17 cellular contexts compared by ENCODE assay signal in genomic region chr10:3527144-3527543, GRCh38.
DNase-seq lines count a peak whose midpoint lies in the region; ATAC-seq and TF ChIP-seq lines count a peak whose summit lies in the region.
"Had no signal": no experiment of that assay in that cellular context is flagged by ENCODE, and none has a peak within 500 bp of the region (broad histone marks: within the 10 kb centered on the region; RNA-seq: fewer than 3 reads in every experiment).

No MANE protein-coding gene starts in this region.

- H3K4me3 ChIP-seq in AG09309 (ENCODE audit: control insufficient read depth, low read depth, low read length) (no peak overlapping the region), esophagus squamous epithelium (no peak overlapping the region), sigmoid colon (no peak overlapping the region)
- H3K4me3 ChIP-seq: lung had no signal

- ATAC-seq in GM19397 (IDR thresholded peaks at IDR 0.05; ENCODE audit: unreplicated experiment), result no peak
- ATAC-seq: CD8-positive, alpha-beta T cell had no signal

- no peaks in the 10 kb centered on the region for H3K27me3 ChIP-seq in esophagus squamous epithelium
- no peaks in the 10 kb centered on the region for H3K27me3 ChIP-seq in sigmoid colon
- H3K27me3 ChIP-seq: neutrophil had no signal

- no peaks in the 10 kb centered on the region for H3K9me3 ChIP-seq in esophagus squamous epithelium
- H3K9me3 ChIP-seq in sigmoid colon, result no peaks in the 10 kb centered on the region
- H3K9me3 ChIP-seq: neutrophil had no signal

- intact Hi-C loops in esophagus squamous epithelium (cut with DNase I), result no loop called here
- intact Hi-C loops in sigmoid colon (cut with DNase I), result loop anchor here (10.0 kb wide), 2 partner anchors 218 to 232 kb away; no protein-coding TSS in a partner anchor

- H3K4me1 ChIP-seq in esophagus squamous epithelium (peaks cover 0 to 48% (median 17%) of the 10 kb centered on the region in 3 donors), sigmoid colon (peaks cover 0 to 38% (median 21%) of the 10 kb centered on the region in 4 donors)

- TF ChIP-seq EP300 in sigmoid colon (IDR thresholded peaks at IDR 0.05), result no peak

- DNase-seq in AG09309 (ENCODE audit: low read depth) (peak; percentile 48), MV-4-11 (lab: John Stamatoyannopoulos, UW) (peak; percentile 70), esophagus squamous epithelium (lab: John Stamatoyannopoulos, UW) (no peak), sigmoid colon (no peak), erythroblast (lab: John Stamatoyannopoulos, UW) (no peak)
- no peak for DNase-seq in activated T-cell treated with anti-CD3 and anti-CD28 coated beads, Interleukin-2, amount 50 U/mL, for 1 hour
- DNase-seq in activated CD4-positive, alpha-beta T cell treated with anti-CD3 and anti-CD28 coated beads for 4 hours, result no peak
- DNase-seq: activated CD4-positive, alpha-beta T cell treated with anti-CD3 and anti-CD28 coated beads, Interleukin-2, amount 50 U/mL, for 48 hours; CD8-positive, alpha-beta T cell; GDM1; head of caudate nucleus; NCI-H1105; NCI-H526 treated with DMSO at 0.1 percent for 48 hours; stimulated activated CD4-positive, alpha-beta T cell treated with anti-CD3 and anti-CD28 coated beads, Interleukin-2, amount 100 ng/mL, for 24 hours had no signal

- TF ChIP-seq CTCF in AG09309 (IDR thresholded peaks at IDR 0.05; ENCODE audit: control insufficient read depth, insufficient read depth, low read depth, low read length, missing control alignments), result no peak
- no peak for TF ChIP-seq CTCF in esophagus squamous epithelium (IDR thresholded peaks at IDR 0.05)
- no peak for TF ChIP-seq CTCF in sigmoid colon (IDR thresholded peaks at IDR 0.05)

- 62 to 82% methylated on average over 1 of the region's 1 CpG for WGBS in esophagus squamous epithelium, 2 donors
- WGBS in sigmoid colon, 2 donors, result 71 to 84% methylated on average over 1 of the region's 1 CpG

- H3K36me3 ChIP-seq in esophagus squamous epithelium (no peaks in the 10 kb centered on the region), sigmoid colon (no peaks in the 10 kb centered on the region)
- H3K36me3 ChIP-seq: neutrophil had no signal

- TF ChIP-seq POLR2A in esophagus squamous epithelium (IDR thresholded peaks at IDR 0.05) (no peak), sigmoid colon (IDR thresholded peaks at IDR 0.05) (no peak), erythroblast (IDR thresholded peaks at IDR 0.05; ENCODE audit: low read length) (no peak)

- H3K27ac ChIP-seq in esophagus squamous epithelium, result peak overlapping the region in 3 of 4 donors; percentile 58 to 70 (median 66)
- H3K27ac ChIP-seq in sigmoid colon, result peak overlapping the region; percentile 67 to 82 (median 75)
- H3K27ac ChIP-seq: neutrophil had no signal

Comparison
In these comparisons a context has a peak if more than half of its experiments do, and no peak if none do; other contexts are left out.
1. DNase-seq: peak in AG09309 (single experiment) and MV-4-11 (single experiment); none in esophagus squamous epithelium (single experiment), sigmoid colon (single experiment), erythroblast (0 of 2), activated T-cell treated with anti-CD3 and anti-CD28 coated beads, Interleukin-2, amount 50 U/mL, for 1 hour (single experiment) and activated CD4-positive, alpha-beta T cell treated with anti-CD3 and anti-CD28 coated beads for 4 hours (0 of 2).